In the genomic region with DNA sequence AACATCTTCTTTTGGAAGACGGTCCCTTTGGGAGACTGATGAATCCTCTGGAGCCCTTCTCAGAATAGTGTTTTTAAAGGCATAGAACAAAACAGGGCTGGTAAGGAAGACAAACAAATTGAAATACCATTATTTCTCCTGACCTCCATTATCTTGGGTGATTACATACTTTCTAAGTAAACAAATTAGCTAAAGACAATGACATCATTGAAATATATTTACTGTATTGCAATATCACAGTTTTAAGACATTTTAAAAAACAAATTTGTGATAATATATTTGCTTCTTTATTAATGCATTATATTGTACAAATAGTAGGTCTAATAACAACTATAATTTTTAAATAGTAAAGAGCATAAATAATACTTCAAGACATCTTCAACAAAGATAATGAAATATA, we compare ENCODE assay signal across 32 cellular contexts.
"Had no signal": no experiment of that assay in that cellular context is flagged by ENCODE, and none has a peak within 500 bp of the region (broad histone marks: within the 10 kb centered on the region; RNA-seq: fewer than 3 reads in every experiment).

No MANE protein-coding gene starts in this region.

- H3K9me3 ChIP-seq: body of pancreas, colonic mucosa, gastrocnemius medialis, heart left ventricle had no signal

- DNase-seq: activated CD4-positive, alpha-beta memory T cell treated with anti-CD3 and anti-CD28 coated beads for 36 hours; activated CD4-positive, alpha-beta T cell treated with anti-CD3 and anti-CD28 coated beads for 36 hours; activated CD4-positive, CD25-positive, alpha-beta regulatory T cell; activated CD4-positive, CD25-positive, alpha-beta regulatory T cell treated with anti-CD3 and anti-CD28 coated beads, Interleukin-2, amount 50 U/mL, for 72 hours; activated CD8-positive, alpha-beta memory T cell treated with anti-CD3 and anti-CD28 coated beads, Interleukin-2, amount 10 ng/mL, durations not matched to agents 7 days and 5 days; activated CD8-positive, alpha-beta memory T cell treated with anti-CD3 and anti-CD28 coated beads, Interleukin-2, amount 50 U/mL, for 4 hours; activated CD8-positive, alpha-beta T cell treated with anti-CD3 and anti-CD28 coated beads, Interleukin-2, amount 10 ng/mL, durations not matched to agents 7 days and 5 days; activated effector memory CD4-positive, alpha-beta T cell treated with anti-CD3 and anti-CD28 coated beads, Interleukin-2, amount 50 U/mL, for 16 hours; activated naive CD4-positive, alpha-beta T cell treated with anti-CD3 and anti-CD28 coated beads for 36 hours; activated naive CD8-positive, alpha-beta T cell treated with anti-CD3 and anti-CD28 coated beads for 36 hours; activated naive CD8-positive, alpha-beta T cell treated with anti-CD3 and anti-CD28 coated beads, Interleukin-2, amount 50 U/mL, for 24 hours; activated T-cell treated with anti-CD3 and anti-CD28 coated beads, Interleukin-2, amount 50 U/mL, for 1 hour; activated T-cell treated with anti-CD3 and anti-CD28 coated beads, Interleukin-2, amount 50 U/mL, for 48 hours; adrenal gland; amygdala; aorta; body of pancreas; central memory CD4-positive, alpha-beta T cell; cerebellar nuclear complex; colonic mucosa; effector CD8-positive, alpha-beta T cell; foreskin fibroblast; gastrocnemius medialis; glutamatergic neuron; heart left ventricle; T-helper 2 cell had no signal

- H3K36me3 Mint-ChIP-seq: activated CD4-positive, alpha-beta memory T cell treated with anti-CD3 and anti-CD28 coated beads for 36 hours; activated CD8-positive, alpha-beta memory T cell treated with anti-CD3 and anti-CD28 coated beads, Interleukin-2, amount 10 ng/mL, durations not matched to agents 7 days and 5 days; activated naive CD8-positive, alpha-beta T cell treated with anti-CD3 and anti-CD28 coated beads for 36 hours had no signal

- H3K4me1 Mint-ChIP-seq: activated CD8-positive, alpha-beta memory T cell treated with anti-CD3 and anti-CD28 coated beads, Interleukin-2, amount 10 ng/mL, durations not matched to agents 7 days and 5 days; activated naive CD8-positive, alpha-beta T cell treated with anti-CD3 and anti-CD28 coated beads for 36 hours; activated naive CD8-positive, alpha-beta T cell treated with anti-CD3 and anti-CD28 coated beads, Interleukin-2, amount 50 U/mL, for 24 hours had no signal

- H3K36me3 ChIP-seq: adrenal gland, cardiac muscle cell, colonic mucosa, gastrocnemius medialis, heart left ventricle had no signal

- H3K4me3 ChIP-seq: adrenal gland, body of pancreas, cardiac muscle cell, colonic mucosa, gastrocnemius medialis, heart left ventricle had no signal

- H3K9me3 Mint-ChIP-seq: activated CD4-positive, alpha-beta memory T cell treated with anti-CD3 and anti-CD28 coated beads for 36 hours; activated CD4-positive, alpha-beta T cell treated with anti-CD3 and anti-CD28 coated beads, Interleukin-2, amount 10 ng/mL, durations not matched to agents 24 days and 14 days; activated naive CD4-positive, alpha-beta T cell treated with anti-CD3 and anti-CD28 coated beads for 36 hours; activated naive CD4-positive, alpha-beta T cell treated with anti-CD3 and anti-CD28 coated beads, Interleukin-2, amount 50 U/mL, for 24 hours; activated naive CD8-positive, alpha-beta T cell treated with anti-CD3 and anti-CD28 coated beads for 36 hours; activated naive CD8-positive, alpha-beta T cell treated with anti-CD3 and anti-CD28 coated beads, Interleukin-2, amount 50 U/mL, for 24 hours; activated T-helper 1 cell treated with anti-CD3 and anti-CD28 coated beads, Interleukin-12 subunit alpha, Interleukin-12 subunit beta, Interleukin-2, Interleukin-4 antibody, amounts not matched to agents 30 ng/mL and 10 ng/mL and 1 ng/mL, durations not matched to agents 14 hours and 24 hours and 36 hours; activated T-helper 2 cell treated with anti-CD3 and anti-CD28 coated beads, Interferon-gamma antibody, Interleukin-2, Interleukin-4, amounts not matched to agents 10 μg/mL and 5 μg/mL and 100 μg/mL, durations not matched to agents 14 hours and 24 hours and 36 hours had no signal

- H3K4me1 ChIP-seq: adrenal gland, colonic mucosa, gastrocnemius medialis, heart left ventricle had no signal

- H3K27me3 ChIP-seq: adrenal gland, body of pancreas, cardiac muscle cell, colonic mucosa, gastrocnemius medialis had no signal

- H3K27ac ChIP-seq: adrenal gland, body of pancreas, cardiac muscle cell, colonic mucosa, gastrocnemius medialis, heart left ventricle had no signal

- H3K27ac Mint-ChIP-seq: activated CD4-positive, alpha-beta memory T cell treated with anti-CD3 and anti-CD28 coated beads for 36 hours; activated CD4-positive, alpha-beta T cell treated with anti-CD3 and anti-CD28 coated beads for 36 hours; activated CD4-positive, alpha-beta T cell treated with anti-CD3 and anti-CD28 coated beads, Interleukin-2, amount 10 ng/mL, durations not matched to agents 24 days and 14 days; activated CD8-positive, alpha-beta memory T cell treated with anti-CD3 and anti-CD28 coated beads, Interleukin-2, amount 10 ng/mL, durations not matched to agents 7 days and 5 days; activated CD8-positive, alpha-beta T cell treated with anti-CD3 and anti-CD28 coated beads, Interleukin-2, amount 10 ng/mL, durations not matched to agents 7 days and 5 days; activated naive CD4-positive, alpha-beta T cell treated with anti-CD3 and anti-CD28 coated beads for 36 hours; activated naive CD4-positive, alpha-beta T cell treated with anti-CD3 and anti-CD28 coated beads, Interleukin-2, amount 50 U/mL, for 24 hours; activated naive CD8-positive, alpha-beta T cell treated with anti-CD3 and anti-CD28 coated beads for 36 hours; activated naive CD8-positive, alpha-beta T cell treated with anti-CD3 and anti-CD28 coated beads, Interleukin-2, amount 50 U/mL, for 24 hours; activated T-helper 1 cell treated with anti-CD3 and anti-CD28 coated beads, Interleukin-12 subunit alpha, Interleukin-12 subunit beta, Interleukin-2, Interleukin-4 antibody, amounts not matched to agents 30 ng/mL and 10 ng/mL and 1 ng/mL, durations not matched to agents 14 hours and 24 hours and 36 hours; activated T-helper 2 cell treated with anti-CD3 and anti-CD28 coated beads, Interferon-gamma antibody, Interleukin-2, Interleukin-4, amounts not matched to agents 10 μg/mL and 5 μg/mL and 100 μg/mL, durations not matched to agents 14 hours and 24 hours and 36 hours had no signal

- H3K27me3 Mint-ChIP-seq: activated CD4-positive, alpha-beta memory T cell treated with anti-CD3 and anti-CD28 coated beads for 36 hours; activated CD4-positive, alpha-beta T cell treated with anti-CD3 and anti-CD28 coated beads for 36 hours; activated CD4-positive, alpha-beta T cell treated with anti-CD3 and anti-CD28 coated beads, Interleukin-2, amount 10 ng/mL, durations not matched to agents 24 days and 14 days; activated naive CD4-positive, alpha-beta T cell treated with anti-CD3 and anti-CD28 coated beads, Interleukin-2, amount 50 U/mL, for 24 hours had no signal

- H3K4me3 Mint-ChIP-seq: activated CD4-positive, alpha-beta memory T cell treated with anti-CD3 and anti-CD28 coated beads for 36 hours; activated CD4-positive, alpha-beta T cell treated with anti-CD3 and anti-CD28 coated beads for 36 hours; activated CD4-positive, alpha-beta T cell treated with anti-CD3 and anti-CD28 coated beads, Interleukin-2, amount 10 ng/mL, durations not matched to agents 24 days and 14 days; activated CD8-positive, alpha-beta memory T cell treated with anti-CD3 and anti-CD28 coated beads, Interleukin-2, amount 10 ng/mL, durations not matched to agents 7 days and 5 days; activated CD8-positive, alpha-beta T cell treated with anti-CD3 and anti-CD28 coated beads, Interleukin-2, amount 10 ng/mL, durations not matched to agents 7 days and 5 days; activated naive CD4-positive, alpha-beta T cell treated with anti-CD3 and anti-CD28 coated beads for 36 hours; activated naive CD4-positive, alpha-beta T cell treated with anti-CD3 and anti-CD28 coated beads, Interleukin-2, amount 50 U/mL, for 24 hours; activated naive CD8-positive, alpha-beta T cell treated with anti-CD3 and anti-CD28 coated beads for 36 hours; activated naive CD8-positive, alpha-beta T cell treated with anti-CD3 and anti-CD28 coated beads, Interleukin-2, amount 50 U/mL, for 24 hours; activated T-helper 1 cell treated with anti-CD3 and anti-CD28 coated beads, Interleukin-12 subunit alpha, Interleukin-12 subunit beta, Interleukin-2, Interleukin-4 antibody, amounts not matched to agents 30 ng/mL and 10 ng/mL and 1 ng/mL, durations not matched to agents 14 hours and 24 hours and 36 hours had no signal

- ATAC-seq: activated CD4-positive, alpha-beta T cell treated with anti-CD3 and anti-CD28 coated beads for 36 hours; activated CD8-positive, alpha-beta memory T cell treated with anti-CD3 and anti-CD28 coated beads, Interleukin-2, amount 10 ng/mL, durations not matched to agents 7 days and 5 days; activated CD8-positive, alpha-beta T cell treated with anti-CD3 and anti-CD28 coated beads, Interleukin-2, amount 10 ng/mL, durations not matched to agents 7 days and 5 days; activated naive CD8-positive, alpha-beta T cell treated with anti-CD3 and anti-CD28 coated beads, Interleukin-2, amount 50 U/mL, for 24 hours; body of pancreas; esophagus mucosa; gastrocnemius medialis; heart left ventricle had no signal
